In the genomic region with DNA sequence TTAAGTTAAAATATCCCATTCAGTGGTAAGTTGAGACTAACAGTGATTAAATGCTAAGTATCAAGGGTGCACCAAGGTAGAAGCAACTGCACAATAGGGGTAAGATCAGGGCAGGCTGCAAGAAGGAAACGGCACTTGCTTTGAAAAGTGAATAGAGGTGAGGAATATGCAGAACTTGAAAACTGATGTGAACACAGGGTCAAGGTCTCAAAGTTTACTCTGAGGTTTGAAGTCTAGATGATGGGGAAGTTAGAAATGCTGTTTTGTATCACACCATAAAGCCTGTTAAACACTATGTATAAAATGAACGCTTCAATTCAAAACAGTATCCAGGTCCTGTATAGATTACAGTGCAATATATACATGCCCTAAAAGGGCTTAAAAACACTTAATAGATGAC, we compare ENCODE assay signal across 27 cellular contexts.
"Had no signal": no experiment of that assay in that cellular context is flagged by ENCODE, and none has a peak within 500 bp of the region (broad histone marks: within the 10 kb centered on the region; RNA-seq: fewer than 3 reads in every experiment).

No MANE protein-coding gene starts in this region.

- H3K9me3 ChIP-seq: colonic mucosa, esophagus squamous epithelium, gastrocnemius medialis, heart right ventricle, left ventricle myocardium inferior, lower lobe of right lung, mucosa of descending colon had no signal

- H3K27ac ChIP-seq: colonic mucosa, epithelial cell of prostate, esophagus squamous epithelium, gastrocnemius medialis, heart right ventricle, left ventricle myocardium inferior, lower lobe of right lung had no signal

- H3K27ac Mint-ChIP-seq: dendritic cell treated with granulocyte-macrophage colony-stimulating factor and Interleukin-4, amounts not matched to agents 40 ng/mL and 50 ng/mL, for 4 days; effector memory CD8-positive, alpha-beta T cell; endodermal cell had no signal

- FAIRE-seq: keratinocyte had no signal

- H3K9me3 Mint-ChIP-seq: dendritic cell treated with granulocyte-macrophage colony-stimulating factor and Interleukin-4, amounts not matched to agents 40 ng/mL and 50 ng/mL, for 4 days; endodermal cell; mesothelial cell of epicardium; naive B cell had no signal

- H3K36me3 ChIP-seq: colonic mucosa, esophagus squamous epithelium, gastrocnemius medialis, heart right ventricle, left ventricle myocardium inferior, lower lobe of right lung had no signal

- H3K4me3 Mint-ChIP-seq: dendritic cell treated with granulocyte-macrophage colony-stimulating factor and Interleukin-4, amounts not matched to agents 40 ng/mL and 50 ng/mL, for 4 days; effector memory CD8-positive, alpha-beta T cell; endodermal cell; mesothelial cell of epicardium; naive B cell had no signal

- DNase-seq: colonic mucosa; cortex of kidney; effector CD8-positive, alpha-beta T cell; effector memory CD8-positive, alpha-beta T cell; endodermal cell; erythroblast; esophagus squamous epithelium; foreskin fibroblast; foreskin melanocyte; gastrocnemius medialis; glutamatergic neuron; head of caudate nucleus; heart right ventricle; hippocampal formation; kidney glomerular epithelial cell; left colon; left ventricle myocardium inferior; lower lobe of right lung; mesenchymal stem cell; mucosa of descending colon; naive B cell had no signal

- H3K4me3 ChIP-seq: colonic mucosa, esophagus squamous epithelium, gastrocnemius medialis, heart right ventricle, left ventricle myocardium inferior, lower lobe of right lung, mucosa of descending colon had no signal

- H3K4me1 Mint-ChIP-seq: endodermal cell, naive B cell had no signal

- H3K36me3 Mint-ChIP-seq: mesothelial cell of epicardium, naive B cell had no signal

- ATAC-seq: effector memory CD8-positive, alpha-beta T cell; esophagus mucosa; gastrocnemius medialis; heart right ventricle; left colon; left lobe of liver; lower lobe of right lung; mucosa of descending colon had no signal

- H3K27me3 Mint-ChIP-seq: dendritic cell treated with granulocyte-macrophage colony-stimulating factor and Interleukin-4, amounts not matched to agents 40 ng/mL and 50 ng/mL, for 4 days; effector memory CD8-positive, alpha-beta T cell; naive B cell had no signal

- H3K27me3 ChIP-seq: colonic mucosa, esophagus squamous epithelium, gastrocnemius medialis, heart right ventricle had no signal

- H3K4me1 ChIP-seq: colonic mucosa, esophagus squamous epithelium, gastrocnemius medialis, lower lobe of right lung had no signal
